Comparison of ENCODE assay signal across 8 cellular contexts in the genomic region with DNA sequence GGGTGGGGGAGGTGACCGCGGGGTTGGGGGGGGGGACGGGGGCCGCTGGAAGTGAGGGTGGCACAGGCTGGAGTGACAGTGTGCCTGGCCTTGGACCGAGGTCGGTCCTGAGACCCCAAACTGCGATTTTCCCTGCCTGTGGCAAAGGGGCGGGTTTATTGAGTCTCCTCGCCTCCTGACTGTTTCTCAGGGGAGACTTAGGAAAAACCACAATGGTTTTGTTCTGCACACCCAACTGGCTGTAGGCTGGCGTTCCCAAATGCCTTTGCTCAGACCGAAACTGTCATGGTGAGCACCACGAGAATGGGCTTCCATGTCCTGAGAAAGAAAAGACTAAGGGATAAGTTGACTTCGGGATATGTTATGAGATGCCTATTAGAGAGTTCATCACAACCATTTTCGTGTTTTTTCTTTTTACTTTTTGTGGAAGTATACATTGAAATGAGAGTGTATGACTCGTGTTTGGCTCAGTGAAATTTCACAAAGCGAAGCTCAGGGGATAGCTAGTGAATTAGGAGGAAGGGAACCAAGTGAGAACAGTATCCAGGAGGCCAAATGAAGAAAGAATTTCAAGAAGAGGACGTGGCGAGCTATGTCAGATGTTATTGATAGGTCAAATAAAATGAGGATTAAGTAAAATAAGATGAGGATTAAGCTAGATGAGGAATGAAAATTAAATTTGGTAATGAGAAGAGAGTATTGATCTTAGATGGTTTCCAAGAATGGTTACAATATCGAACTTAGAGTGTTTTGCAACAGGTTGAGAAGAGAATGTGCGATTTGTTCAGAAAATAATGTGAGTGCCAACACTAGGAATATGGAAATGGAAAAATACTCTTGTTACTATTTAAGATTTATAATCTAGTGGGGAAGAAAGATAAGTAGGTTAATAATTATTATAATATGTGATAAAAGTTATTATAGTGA. TPM values are rescaled to one million over a fixed set of nuclear protein-coding genes. Genes with fewer than 3 reads are reported as not detected.
DNase-seq lines count a peak whose midpoint lies in the region; ATAC-seq and TF ChIP-seq lines count a peak whose summit lies in the region.

No MANE protein-coding gene starts in this region.

- TSS peak; percentile 40 for BruUV-seq in HCT116 (replicated peaks; lab: Mats Ljungman, UMichigan)

- TF ChIP-seq POLR2A in HCT116 (IDR thresholded peaks at IDR 0.05; ENCODE audit: borderline replicate concordance, extremely low read depth, insufficient read depth, insufficient read length) (no peak), sigmoid colon (IDR thresholded peaks at IDR 0.05) (no peak)

- H3K9ac ChIP-seq in HCT116 (ENCODE audit: low read length), result peak overlapping the region; percentile 80

- H4K20me1 ChIP-seq in HCT116 (ENCODE audit: insufficient read depth), result no peaks in the 10 kb centered on the region

- peaks cover 55% of the 10 kb centered on the region for H3K79me2 ChIP-seq in HCT116 (ENCODE audit: insufficient read depth, low read length)

- intact Hi-C loops in HCT116 (cut with micrococcal nuclease), result no loop called here
- intact Hi-C loops in sigmoid colon (cut with DNase I), result no loop called here
- intact Hi-C loops in posterior vena cava (cut with DNase I), result no loop called here

- H3K9me3 ChIP-seq in HCT116 (ENCODE audit: control insufficient read depth in 1 of 2, insufficient read depth in 1 of 2, low read depth in 1 of 2, low read length in 2 of 2), result peaks cover under 1 to 4% of the 10 kb centered on the region in 2 experiments; a peak in 2 of 4 replicates
- no peaks in the 10 kb centered on the region for H3K9me3 ChIP-seq in right atrium auricular region
- H3K9me3 ChIP-seq in sigmoid colon, result no peaks in the 10 kb centered on the region

- POLR2A ChIA-PET in HCT116 (lab: Charles Lee), result no interaction called here

- no peaks in the 10 kb centered on the region for H3K27me3 ChIP-seq in HCT116 (ENCODE audit: insufficient read depth, low read length)
- H3K27me3 ChIP-seq in right atrium auricular region, result no peaks in the 10 kb centered on the region
- H3K27me3 ChIP-seq in sigmoid colon, result peaks cover 0 to 4% (median 0%) of the 10 kb centered on the region in 3 donors

- in situ Hi-C loops in Caki2 (cut with HindIII; ENCODE audit: low pct_unique_long_range_greater_than_20kb, low sequenced_read_pairs), result no loop called here

- DNase-seq in Caki2 (ENCODE audit: low read depth) (peak; percentile 41), HCT116 (ENCODE audit: low read depth, low spot score) (no peak), right atrium auricular region (ENCODE audit: low spot score) (no peak), sigmoid colon (no peak), NCI-H526 treated with DMSO at 0.1 percent for 48 hours (lab: John Stamatoyannopoulos, UW) (no peak), posterior vena cava (ENCODE audit: low spot score) (no peak)

- no peak for TF ChIP-seq RAD21 in HCT116 (IDR thresholded peaks at IDR 0.05; ENCODE audit: low read depth)

- 0 out of 4 replicates have a peak, but pooled peaks cover 0 to 7% of the 10 kb centered on the region in 2 experiments for H3K36me3 ChIP-seq in HCT116 (ENCODE audit: control insufficient read depth in 1 of 2, insufficient read depth in 2 of 2, low read length in 2 of 2)
- H3K36me3 ChIP-seq in right atrium auricular region, result no peaks in the 10 kb centered on the region
- no peaks in the 10 kb centered on the region for H3K36me3 ChIP-seq in sigmoid colon

- H3K4me3 ChIP-seq in HCT116 (replicated peaks in 1 of 2; ENCODE audit: low read depth in 1 of 2, low read length in 2 of 2) (peak overlapping the region; percentile 71 to 79), right atrium auricular region (peak overlapping the region; percentile 51 to 78), sigmoid colon (peak overlapping the region; percentile 77 to 88 (median 84))

- peak overlapping the region; percentile 77 for H3K4me2 ChIP-seq in HCT116 (ENCODE audit: low read length)

- peak; percentile 41 for ATAC-seq in HCT116
- ATAC-seq in GM18498 (IDR thresholded peaks at IDR 0.05; ENCODE audit: unreplicated experiment), result no peak

- peak overlapping the region; percentile 22; the same call in 1 of the 2 replicates for H3K27ac ChIP-seq in HCT116 (ENCODE audit: low read depth, low read length)
- H3K27ac ChIP-seq in VCaP, result peak overlapping the region; percentile 75
- peak overlapping the region; percentile 75 to 79 for H3K27ac ChIP-seq in right atrium auricular region
- peak overlapping the region; percentile 69 to 81 (median 74) for H3K27ac ChIP-seq in sigmoid colon

- H2AFZ ChIP-seq in HCT116 (ENCODE audit: low read depth, low read length, poor library complexity, severe bottlenecking), result no peak overlapping the region

- WGBS in sigmoid colon, 2 donors, result 21 to 24% methylated on average over 20 of the region's 20 CpGs

- RAD21 ChIA-PET in HCT116 (lab: Charles Lee; ENCODE audit: low non-redundant PET in 1 of 2, low total read pairs in 2 of 2, uncharacterized antibody in 2 of 2, unreplicated experiment in 2 of 2), result no interaction called here

- no peaks in the 10 kb centered on the region for H3K9me2 ChIP-seq in HCT116 (ENCODE audit: insufficient read depth)

- TF ChIP-seq CTCF in HCT116 (IDR thresholded peaks at IDR 0.05 in 2 of 3, conservative IDR thresholded peaks at IDR 0.05 in 1 of 3; ENCODE audit: borderline replicate concordance in 1 of 3, insufficient read depth in 1 of 3, low read depth in 2 of 3, low read length in 2 of 3), result no peak
- no peak for TF ChIP-seq CTCF in VCaP (conservative IDR thresholded peaks at IDR 0.05)
- TF ChIP-seq CTCF in right atrium auricular region (IDR thresholded peaks at IDR 0.05), result no peak
- no peak for TF ChIP-seq CTCF in sigmoid colon (IDR thresholded peaks at IDR 0.05)

- CTCF ChIA-PET in HCT116 (lab: Charles Lee), result interaction anchor here (0.7 kb wide), 1 partner anchor 29 kb away, joined by 3 read pairs; no protein-coding TSS in a partner anchor

- TF ChIP-seq EP300 in sigmoid colon (IDR thresholded peaks at IDR 0.05), result no peak

- H3K4me1 ChIP-seq in HCT116 (ENCODE audit: control insufficient read depth in 1 of 2, insufficient read depth in 2 of 2, low read length in 2 of 2), result peaks cover 4 to 10% of the 10 kb centered on the region in 2 experiments; a peak in 3 of 4 replicates
- H3K4me1 ChIP-seq in right atrium auricular region, result peaks cover 0 to 11% of the 10 kb centered on the region in 2 donors
- peaks cover 0 to 13% (median 3%) of the 10 kb centered on the region in 4 donors for H3K4me1 ChIP-seq in sigmoid colon

TF ChIP-seq in HCT116, 20 proteins besides CTCF, POLR2A, EP300 and RAD21:
- TF ChIP-seq JUND (IDR thresholded peaks at IDR 0.05) (no peak), TCF7L2 (IDR thresholded peaks at IDR 0.05; ENCODE audit: borderline replicate concordance, extremely low read depth, insufficient read depth, insufficient read length) (no peak), SP1 (IDR thresholded peaks at IDR 0.05; ENCODE audit: low read depth) (no peak), YY1 (IDR thresholded peaks at IDR 0.05; ENCODE audit: extremely low read depth, insufficient replicate concordance, low read depth, low read length) (no peak), POLR2AphosphoS5 (IDR thresholded peaks at IDR 0.05; ENCODE audit: low read depth, low read length) (no peak), SIN3A (IDR thresholded peaks at IDR 0.05; ENCODE audit: low read depth) (no peak), EZH2 (IDR thresholded peaks at IDR 0.05) (no peak), EZH2phosphoT487 (IDR thresholded peaks at IDR 0.05; ENCODE audit: borderline replicate concordance) (no peak), ZFX (IDR thresholded peaks at IDR 0.05) (no peak), EGR1 (IDR thresholded peaks at IDR 0.05; ENCODE audit: low read depth) (no peak), ZNF274 (IDR thresholded peaks at IDR 0.05; ENCODE audit: low read depth, low read length) (no peak)
- TF ChIP-seq, protein P1, sequence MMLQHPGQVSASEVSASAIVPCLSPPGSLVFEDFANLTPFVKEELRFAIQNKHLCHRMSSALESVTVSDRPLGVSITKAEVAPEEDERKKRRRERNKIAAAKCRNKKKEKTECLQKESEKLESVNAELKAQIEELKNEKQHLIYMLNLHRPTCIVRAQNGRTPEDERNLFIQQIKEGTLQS (IDR thresholded peaks at IDR 0.05), result no peak
- TF ChIP-seq, protein P2, sequence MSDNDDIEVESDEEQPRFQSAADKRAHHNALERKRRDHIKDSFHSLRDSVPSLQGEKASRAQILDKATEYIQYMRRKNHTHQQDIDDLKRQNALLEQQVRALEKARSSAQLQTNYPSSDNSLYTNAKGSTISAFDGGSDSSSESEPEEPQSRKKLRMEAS (IDR thresholded peaks at IDR 0.05), result no peak
TF ChIP-seq in HCT116: peak in this region for 0.

RNA-seq across cellular contexts. Expression of a gene that starts 0.9 kb away (rescaled TPM):
- 10.8 and 33.6 TPM in 2 replicates for total RNA-seq in Caki2 (2014; rRNA removed; shearing (Covaris generic); ENCODE audit: low replicate concordance)
- total RNA-seq in HCT116 (2021; ENCODE audit: unreplicated experiment), result 51.2 TPM
- 30.7 and 35.8 TPM in 2 replicates for polyA plus RNA-seq in HCT116 (2012)
- 10 to 100 TPM; 12.8 to 19.8 TPM for total RNA-seq in right atrium auricular region
- 100 to 1,000 TPM; 108 to 209 (median 167) TPM for total RNA-seq in sigmoid colon
- polyA plus RNA-seq in sigmoid colon, result 100 to 1,000 TPM in 2 of 3 donors, 10 to 100 TPM in 1; 75.3 to 333 (median 245) TPM
- total RNA-seq in posterior vena cava, result 100 to 1,000 TPM in 1 of 2 donors, 10 to 100 TPM in 1; 99.3 to 113 TPM

RNA-seq across cellular contexts. Expression of a gene that starts 8.6 kb away (rescaled TPM):
- total RNA-seq in Caki2 (2014; rRNA removed; shearing (Covaris generic); ENCODE audit: low replicate concordance), result not detected in 2 replicates
- total RNA-seq in HCT116 (2021; ENCODE audit: unreplicated experiment), result 0.98 TPM
- polyA plus RNA-seq in HCT116 (2012), result 0.65 and 1.0 TPM in 2 replicates
- total RNA-seq in right atrium auricular region, result 1 to 10 TPM in 1 of 2 donors, not detected in 1; 1.7 TPM
- not detected for total RNA-seq in sigmoid colon
- 10 to 100 TPM; 15.3 to 52.2 (median 40.8) TPM for polyA plus RNA-seq in sigmoid colon
- total RNA-seq in posterior vena cava, result not detected

RNA-seq across cellular contexts. Expression of a gene that starts 48.5 kb away (rescaled TPM):
- not detected in 2 replicates for total RNA-seq in Caki2 (2014; rRNA removed; shearing (Covaris generic); ENCODE audit: low replicate concordance)
- total RNA-seq in HCT116 (2021; ENCODE audit: unreplicated experiment) (not detected), right atrium auricular region (not detected), sigmoid colon (1 to 10 TPM in 1 of 4 donors, not detected in 3; 3.9 TPM), posterior vena cava (not detected)
- polyA plus RNA-seq in HCT116 (2012), result not detected in 2 replicates
- polyA plus RNA-seq in sigmoid colon, result 1 to 10 TPM in 1 of 3 donors, not detected in 2; 3.9 TPM

Comparison
In these comparisons a context has a peak if more than half of its experiments do, and no peak if none do; other contexts are left out.
1. H3K27ac ChIP-seq: peak in every context shown above with its lines; median percentile 77 in right atrium auricular region; 75 in VCaP; 74 in sigmoid colon; 22 in HCT116.